ENCODE assay signal across 27 cellular contexts in genomic region chr11:108388576-108388975, GRCh38.
"Had no signal": no experiment of that assay in that cellular context is flagged by ENCODE, and none has a peak within 500 bp of the region (broad histone marks: within the 10 kb centered on the region; RNA-seq: fewer than 3 reads in every experiment).

No MANE protein-coding gene starts in this region.

- H3K9me3 ChIP-seq: ovary, psoas muscle, right lobe of liver, sigmoid colon, stomach, thoracic aorta, thyroid gland, tibial nerve, upper lobe of left lung, uterus had no signal

- H3K27me3 ChIP-seq: neural progenitor cell, ovary, right lobe of liver, sigmoid colon, stomach, thyroid gland, tibial nerve, upper lobe of left lung, uterus had no signal

- H3K4me1 ChIP-seq: neural progenitor cell, parathyroid adenoma, psoas muscle, right lobe of liver, sigmoid colon, stomach, thyroid gland, tibial nerve, upper lobe of left lung, uterus had no signal

- ATAC-seq: naive thymus-derived CD4-positive, alpha-beta T cell; natural killer cell; psoas muscle; right cardiac atrium; right lobe of liver; stimulated activated effector memory CD8-positive, alpha-beta T cell treated with anti-CD3 and anti-CD28 coated beads, Interleukin-12 subunit alpha, Interleukin-12 subunit beta, amount 100 ng/mL, for 72 hours; stimulated activated naive B cell treated with anti-CD40 and anti-IgM and Interleukin-4, amounts not matched to agents 10 μg/mL and 1 μg/mL and 100 μg/mL, for 72 hours had no signal

- H3K36me3 ChIP-seq: neural progenitor cell, ovary, right lobe of liver, sigmoid colon, stomach, thoracic aorta, thyroid gland, upper lobe of left lung, uterus had no signal

- DNase-seq: naive thymus-derived CD4-positive, alpha-beta T cell; natural killer cell; occipital lobe; ovary; posterior cingulate gyrus; psoas muscle; right cardiac atrium; right lobe of liver; sigmoid colon; stimulated activated CD4-positive, alpha-beta T cell treated with anti-CD3 and anti-CD28 coated beads, Interleukin-15, amount 100 ng/mL, for 24 hours; stimulated activated CD4-positive, alpha-beta T cell treated with anti-CD3 and anti-CD28 coated beads, Interleukin-2, amount 100 ng/mL, for 24 hours; stimulated activated CD4-positive, alpha-beta T cell treated with anti-CD3 and anti-CD28 coated beads, Interleukin-2, amount 100 ng/mL, for 48 hours; stimulated activated CD4-positive, alpha-beta T cell treated with anti-CD3 and anti-CD28 coated beads, Interleukin-4, amount 100 ng/mL, for 24 hours; stimulated activated naive B cell treated with anti-CD40 and anti-IgM and Interleukin-4, amounts not matched to agents 10 μg/mL and 1 μg/mL and 100 μg/mL, for 72 hours; stimulated activated naive CD4-positive, alpha-beta T cell treated with Interleukin-2 at 50 U/mL for 16 hours; stomach; thyroid gland; trophoblast cell; upper lobe of left lung; uterus had no signal

- H3K4me3 ChIP-seq: neural progenitor cell, ovary, psoas muscle, right lobe of liver, sigmoid colon, skin epidermis, smooth muscle cell, stomach, thoracic aorta, thyroid gland, tibial nerve, upper lobe of left lung, uterus had no signal

- H3K27ac ChIP-seq: neural progenitor cell, ovary, parathyroid adenoma, psoas muscle, right lobe of liver, sigmoid colon, skin epidermis, stomach, thoracic aorta, thyroid gland, tibial nerve, upper lobe of left lung, uterus had no signal
